In genomic region chr11:33116535-33116934, GRCh38 we compare ENCODE assay signal across 14 cellular contexts. TPM values are rescaled to one million over a fixed set of nuclear protein-coding genes. Genes with fewer than 3 reads are reported as not detected.
DNase-seq lines count a peak whose midpoint lies in the region; ATAC-seq, FAIRE-seq and TF ChIP-seq lines count a peak whose summit lies in the region.
"Had no signal": no experiment of that assay in that cellular context is flagged by ENCODE, and none has a peak within 500 bp of the region (broad histone marks: within the 10 kb centered on the region; RNA-seq: fewer than 3 reads in every experiment).

No MANE protein-coding gene starts in this region.

- in situ Hi-C loops in HepG2 (cut with HindIII; ENCODE audit: extremely low pct_ligation_motif_present, low pct_unique_long_range_greater_than_20kb), result no loop called here

- no peak overlapping the region for H3K27ac Mint-ChIP-seq in endothelial cell (ENCODE audit: unreplicated experiment)
- H3K27ac Mint-ChIP-seq: activated CD4-positive, alpha-beta memory T cell treated with anti-CD3 and anti-CD28 coated beads, Interleukin-2, amount 10 ng/mL, durations not matched to agents 7 days and 5 days; activated T-helper 1 cell treated with anti-CD3 and anti-CD28 coated beads, Interleukin-12 subunit alpha, Interleukin-12 subunit beta, Interleukin-2, Interleukin-4 antibody, amounts not matched to agents 30 ng/mL and 10 ng/mL and 1 ng/mL, durations not matched to agents 14 hours and 24 hours and 36 hours had no signal

- no peak for FAIRE-seq in HepG2 (lab: Jason Lieb, UNC)

- no peak for TF ChIP-seq EP300 in HepG2 (IDR thresholded peaks at IDR 0.05; ENCODE audit: low read depth in 2 of 2, low read length in 2 of 2)
- no peak for TF ChIP-seq EP300 in HepG2 (CRISPR knock-in tag; IDR thresholded peaks at IDR 0.05; ENCODE audit: borderline replicate concordance)

- CTCF ChIA-PET in HepG2 (lab: Yijun Ruan, JAX; ENCODE audit: low intra/inter-chr PET ratio, low total read pairs), result no interaction called here
- CTCF ChIA-PET in HEK293T (lab: Yijun Ruan, JAX), result no interaction called here

- H3K4me2 ChIP-seq in HepG2 (ENCODE audit: low read depth, low read length), result no peak overlapping the region

- no peaks in the 10 kb centered on the region for H3K36me3 Mint-ChIP-seq in endothelial cell (ENCODE audit: low read depth, unreplicated experiment)

- H3K9me3 ChIP-seq in HepG2 (ENCODE audit: low read length) (no peaks in the 10 kb centered on the region), ascending aorta (no peaks in the 10 kb centered on the region)
- H3K9me3 ChIP-seq: SJSA1, tibial nerve had no signal

- H3K9me3 Mint-ChIP-seq in endothelial cell (ENCODE audit: unreplicated experiment), result no peaks in the 10 kb centered on the region
- H3K9me3 Mint-ChIP-seq: activated CD4-positive, alpha-beta memory T cell treated with anti-CD3 and anti-CD28 coated beads, Interleukin-2, amount 10 ng/mL, durations not matched to agents 7 days and 5 days; activated T-helper 1 cell treated with anti-CD3 and anti-CD28 coated beads, Interleukin-12 subunit alpha, Interleukin-12 subunit beta, Interleukin-2, Interleukin-4 antibody, amounts not matched to agents 30 ng/mL and 10 ng/mL and 1 ng/mL, durations not matched to agents 14 hours and 24 hours and 36 hours had no signal

- peak; percentile 67 for ATAC-seq in HepG2

- no peaks in the 10 kb centered on the region for H4K20me1 ChIP-seq in HepG2 (ENCODE audit: insufficient read depth, low read length)

- no peak overlapping the region for H3K4me3 ChIP-seq in HepG2 (replicated peaks in 1 of 3; ENCODE audit: insufficient read depth in 1 of 3, low read depth in 2 of 3, low read length in 3 of 3)
- H3K4me3 ChIP-seq in ascending aorta, result no peak overlapping the region
- H3K4me3 ChIP-seq: SJSA1, tibial nerve had no signal

- no peak overlapping the region for H2AFZ ChIP-seq in HepG2 (ENCODE audit: low read length)

- POLR2A ChIA-PET in HepG2 (lab: Yijun Ruan, JAX) (no interaction called here), HEK293T (lab: Yijun Ruan, JAX) (no interaction called here)

- TF ChIP-seq RAD21 in HepG2 (CRISPR knock-in tag; IDR thresholded peaks at IDR 0.05), result no peak

- H3K4me1 Mint-ChIP-seq in endothelial cell (ENCODE audit: unreplicated experiment), result no peaks in the 10 kb centered on the region
- H3K4me1 Mint-ChIP-seq: activated CD4-positive, alpha-beta memory T cell treated with anti-CD3 and anti-CD28 coated beads, Interleukin-2, amount 10 ng/mL, durations not matched to agents 7 days and 5 days had no signal

- H3K27me3 ChIP-seq in HepG2 (ENCODE audit: control insufficient read depth in 1 of 2, insufficient read depth in 2 of 2, low read length in 2 of 2) (no peaks in the 10 kb centered on the region), ascending aorta (no peaks in the 10 kb centered on the region)
- H3K27me3 ChIP-seq: SJSA1, tibial nerve had no signal

- H3K27me3 Mint-ChIP-seq in endothelial cell (ENCODE audit: unreplicated experiment), result no peaks in the 10 kb centered on the region
- H3K27me3 Mint-ChIP-seq: activated CD4-positive, alpha-beta memory T cell treated with anti-CD3 and anti-CD28 coated beads, Interleukin-2, amount 10 ng/mL, durations not matched to agents 7 days and 5 days had no signal

- no TSS peak for BruUV-seq in HepG2 (replicated peaks; lab: Mats Ljungman, UMichigan)

- no peak overlapping the region for H3K4me3 Mint-ChIP-seq in endothelial cell (ENCODE audit: unreplicated experiment)
- H3K4me3 Mint-ChIP-seq: activated CD4-positive, alpha-beta memory T cell treated with anti-CD3 and anti-CD28 coated beads, Interleukin-2, amount 10 ng/mL, durations not matched to agents 7 days and 5 days; activated T-helper 1 cell treated with anti-CD3 and anti-CD28 coated beads, Interleukin-12 subunit alpha, Interleukin-12 subunit beta, Interleukin-2, Interleukin-4 antibody, amounts not matched to agents 30 ng/mL and 10 ng/mL and 1 ng/mL, durations not matched to agents 14 hours and 24 hours and 36 hours had no signal

- H3K36me3 ChIP-seq in HepG2 (replicated peaks in 1 of 2; ENCODE audit: control insufficient read depth in 1 of 2, insufficient read depth in 2 of 2, low read length in 2 of 2) (no peaks in the 10 kb centered on the region; a peak in 1 of 5 replicates), ascending aorta (no peaks in the 10 kb centered on the region)
- H3K36me3 ChIP-seq: SJSA1, tibial nerve had no signal

- DNase-seq in Daoy (ENCODE audit: low read depth), result peak; percentile 5
- peak; percentile 17 for DNase-seq in NCI-H226
- peak; percentile 8 for DNase-seq in dermis blood vessel endothelial cell
- peak; percentile 27 for DNase-seq in HepG2 (ENCODE audit: low spot score)
- DNase-seq in ascending aorta (ENCODE audit: low spot score in 2 of 2), result no peak
- DNase-seq in activated effector memory CD4-positive, alpha-beta T cell treated with Interleukin-2 at 50 U/mL for 16 hours, result no peak
- no peak for DNase-seq in HEK293T (ENCODE audit: extremely low spot score)
- DNase-seq in endothelial cell (ENCODE audit: low spot score), result no peak
- DNase-seq: activated CD4-positive, alpha-beta memory T cell treated with anti-CD3 and anti-CD28 coated beads, Interleukin-2, amount 10 ng/mL, durations not matched to agents 7 days and 5 days; DMS 273 treated with DMSO at 0.1 percent for 48 hours; NCI-H345 had no signal

- H3K27ac ChIP-seq in HepG2 (ENCODE audit: extremely low read length, insufficient read depth, low read length) (no peak overlapping the region), ascending aorta (no peak overlapping the region)
- H3K27ac ChIP-seq: SJSA1, tibial nerve had no signal

- H3K9ac ChIP-seq in HepG2 (ENCODE audit: insufficient read depth, low read depth, low read length), result no peak overlapping the region

- intact Hi-C loops in HepG2 (cut with micrococcal nuclease; ENCODE audit: unreplicated experiment) (no loop called here), ascending aorta (cut with DNase I) (no loop called here)

- no peaks in the 10 kb centered on the region for H3K79me2 ChIP-seq in HepG2 (ENCODE audit: insufficient read depth, low read length)

- no peak for TF ChIP-seq POLR2A in HepG2 (IDR thresholded peaks at IDR 0.05; ENCODE audit: insufficient read depth in 1 of 2, low read depth in 2 of 2, low read length in 2 of 2)

- TF ChIP-seq CTCF in HepG2 (CRISPR knock-in tag; IDR thresholded peaks at IDR 0.05) (no peak), ascending aorta (IDR thresholded peaks at IDR 0.05) (no peak), endothelial cell (IDR thresholded peaks at IDR 0.05; ENCODE audit: unreplicated experiment) (no peak)

- H3K4me1 ChIP-seq in HepG2 (ENCODE audit: insufficient read depth, low read length) (peaks cover 7% of the 10 kb centered on the region; the same call in 1 of the 2 replicates), ascending aorta (no peaks in the 10 kb centered on the region)
- H3K4me1 ChIP-seq: SJSA1, tibial nerve had no signal

TF ChIP-seq in HepG2, 621 proteins besides CTCF, POLR2A, EP300 and RAD21 (continues in another document):
- TF ChIP-seq FOSL2 (CRISPR knock-in tag; IDR thresholded peaks at IDR 0.05) (peak; percentile 74), FOXA3 (CRISPR knock-in tag; IDR thresholded peaks at IDR 0.05) (0 out of 2 replicates have a peak, but pooled peaks have one; percentile 15)

TF ChIP-seq in HEK293T, 16 proteins besides CTCF, POLR2A, EP300 and RAD21 (continues in another document):
- TF ChIP-seq CTBP1 (IDR thresholded peaks at IDR 0.05; ENCODE audit: borderline replicate concordance) (no peak), SUZ12 (IDR thresholded peaks at IDR 0.05) (no peak), FOXA1 (IDR thresholded peaks at IDR 0.05) (no peak), BHLHE40 (IDR thresholded peaks at IDR 0.05; ENCODE audit: borderline replicate concordance) (no peak), PKNOX1 (IDR thresholded peaks at IDR 0.05) (no peak), ARNT (IDR thresholded peaks at IDR 0.05) (no peak), SP1 (IDR thresholded peaks at IDR 0.05) (no peak), ZNF384 (IDR thresholded peaks at IDR 0.05) (no peak), FOXM1 (IDR thresholded peaks at IDR 0.05; ENCODE audit: borderline replicate concordance) (no peak)

RNA-seq across cellular contexts. Expression of gene CSTF3, which starts 44.7 kb away (rescaled TPM):
- total RNA-seq in Daoy (2014; rRNA removed; shearing (Covaris generic)), result 31.4 and 35.4 TPM in 2 replicates
- 17.7 and 22.8 TPM in 2 replicates for total RNA-seq in dermis blood vessel endothelial cell
- 43.6 and 53.0 TPM in 2 replicates for total RNA-seq in HepG2 (2016; rRNA removed; fragmentation: Illumina TruSeq; extraction: Trizol)
- total RNA-seq in HepG2 (2016; cell fraction: cytosol; rRNA removed; fragmentation: Illumina TruSeq; extraction: Trizol; ENCODE audit: low read depth), result 7.4 and 8.8 TPM in 2 replicates
- 43.7 and 51.2 TPM in 2 replicates for total RNA-seq in HepG2 (2016; cell fraction: insoluble cytoplasmic fraction; rRNA removed; fragmentation: Illumina TruSeq; extraction: Trizol)
- total RNA-seq in HepG2 (2016; cell fraction: membrane; rRNA removed; fragmentation: Illumina TruSeq; extraction: Trizol), result 10.1 and 11.1 TPM in 2 replicates
- 71.1 and 72.8 TPM in 2 replicates for total RNA-seq in HepG2 (2016; cell fraction: nucleus; rRNA removed; fragmentation: Illumina TruSeq; extraction: Trizol)
- polyA plus RNA-seq in HepG2 (2011; rRNA removed), result 16.8 and 21.5 TPM in 2 replicates
- 8.6 and 13.6 TPM in 2 replicates for polyA plus RNA-seq in HepG2 (2011; cell fraction: cytosol; rRNA removed)
- 17.7 and 23.0 TPM in 2 replicates for polyA plus RNA-seq in HepG2 (2011; cell fraction: nucleus; rRNA removed)
- polyA plus RNA-seq in HepG2 (2012), result 27.3 and 36.2 TPM in 2 replicates
- 3.0 and 3.5 TPM in 2 replicates for polyA plus RNA-seq in HepG2 (2016; cell fraction: cytosol; fragmentation: Illumina TruSeq; extraction: Trizol; ENCODE audit: low read depth)
- 49.9 and 56.7 TPM in 2 replicates for polyA plus RNA-seq in HepG2 (2016; cell fraction: insoluble cytoplasmic fraction; fragmentation: Illumina TruSeq; extraction: Trizol; ENCODE audit: low read depth)
- 6.4 and 6.9 TPM in 2 replicates for polyA plus RNA-seq in HepG2 (2016; cell fraction: membrane; fragmentation: Illumina TruSeq; extraction: Trizol; ENCODE audit: low read depth)
- polyA plus RNA-seq in HepG2 (2016; cell fraction: nucleus; fragmentation: Illumina TruSeq; extraction: Trizol; ENCODE audit: insufficient read depth, low read depth), result 52.1 and 58.8 TPM in 2 replicates
- polyA minus RNA-seq in HepG2 (2011; rRNA and poly(A)+ RNA removed; ENCODE audit: low replicate concordance), result 33.2 and 45.3 TPM in 2 replicates
- polyA minus RNA-seq in HepG2 (2011; cell fraction: cytosol; rRNA and poly(A)+ RNA removed), result 12.4 and 13.6 TPM in 2 replicates
- polyA minus RNA-seq in HepG2 (2011; cell fraction: nucleus; rRNA and poly(A)+ RNA removed), result 158 and 171 TPM in 2 replicates
- total RNA-seq in ascending aorta, result 3.8 TPM
- total RNA-seq in endothelial cell (ENCODE audit: unreplicated experiment), result 23.0 TPM

Comparison
In these comparisons a context has a peak if more than half of its experiments do, and no peak if none do; other contexts are left out.
1. DNase-seq: peak in Daoy (single experiment), NCI-H226 (single experiment), dermis blood vessel endothelial cell (single experiment) and HepG2 (single experiment); none in ascending aorta (0 of 2), activated effector memory CD4-positive, alpha-beta T cell treated with Interleukin-2 at 50 U/mL for 16 hours (single experiment), HEK293T (single experiment) and endothelial cell (single experiment).